Comparison of ENCODE assay signal across 19 cellular contexts in genomic region chr2:165568361-165568760, GRCh38.
"Had no signal": no experiment of that assay in that cellular context is flagged by ENCODE, and none has a peak within 500 bp of the region (broad histone marks: within the 10 kb centered on the region; RNA-seq: fewer than 3 reads in every experiment).

No MANE protein-coding gene starts in this region.

- H3K27me3 Mint-ChIP-seq: activated naive CD8-positive, alpha-beta T cell treated with anti-CD3 and anti-CD28 coated beads, Interleukin-2, amount 10 ng/mL, durations not matched to agents 7 days and 5 days; progenitor cell of endocrine pancreas; type B pancreatic cell had no signal

- H3K9me3 Mint-ChIP-seq: activated CD4-positive, alpha-beta memory T cell treated with anti-CD3 and anti-CD28 coated beads for 36 hours; activated naive CD4-positive, alpha-beta T cell treated with anti-CD3 and anti-CD28 coated beads for 36 hours; activated naive CD8-positive, alpha-beta T cell treated with anti-CD3 and anti-CD28 coated beads, Interleukin-2, amount 10 ng/mL, durations not matched to agents 7 days and 5 days; central memory CD8-positive, alpha-beta T cell; effector memory CD8-positive, alpha-beta T cell; mesothelial cell of epicardium; naive thymus-derived CD8-positive, alpha-beta T cell; type B pancreatic cell had no signal

- H3K4me1 Mint-ChIP-seq: activated naive CD8-positive, alpha-beta T cell treated with anti-CD3 and anti-CD28 coated beads, Interleukin-2, amount 10 ng/mL, durations not matched to agents 7 days and 5 days; central memory CD8-positive, alpha-beta T cell; naive thymus-derived CD8-positive, alpha-beta T cell had no signal

- DNase-seq: activated CD4-positive, alpha-beta memory T cell treated with anti-CD3 and anti-CD28 coated beads for 36 hours; activated CD4-positive, alpha-beta T cell treated with anti-CD3 and anti-CD28 coated beads for 48 hours; activated effector memory CD4-positive, alpha-beta T cell treated with Interleukin-2 at 50 U/mL for 16 hours; activated naive CD4-positive, alpha-beta T cell treated with anti-CD3 and anti-CD28 coated beads for 36 hours; activated naive CD8-positive, alpha-beta T cell treated with anti-CD3 and anti-CD28 coated beads, Interleukin-2, amount 10 ng/mL, durations not matched to agents 7 days and 5 days; activated T-cell treated with anti-CD3 and anti-CD28 coated beads, Interleukin-2, amount 50 U/mL, for 48 hours; amniotic stem cell; dorsolateral prefrontal cortex; effector memory CD8-positive, alpha-beta T cell; left ventricle myocardium inferior; naive thymus-derived CD8-positive, alpha-beta T cell; retina; sigmoid colon; stimulated activated CD4-positive, alpha-beta T cell treated with anti-CD3 and anti-CD28 coated beads, Interleukin-4, amount 100 ng/mL, for 1 hour; stimulated activated naive CD4-positive, alpha-beta T cell treated with Interleukin-2 at 50 U/mL for 16 hours had no signal

- ATAC-seq: effector memory CD8-positive, alpha-beta T cell; naive thymus-derived CD8-positive, alpha-beta T cell had no signal

- H3K27ac Mint-ChIP-seq: activated CD4-positive, alpha-beta memory T cell treated with anti-CD3 and anti-CD28 coated beads for 36 hours; activated naive CD4-positive, alpha-beta T cell treated with anti-CD3 and anti-CD28 coated beads for 36 hours; activated naive CD8-positive, alpha-beta T cell treated with anti-CD3 and anti-CD28 coated beads, Interleukin-2, amount 10 ng/mL, durations not matched to agents 7 days and 5 days; effector memory CD8-positive, alpha-beta T cell; mesothelial cell of epicardium; naive thymus-derived CD8-positive, alpha-beta T cell; progenitor cell of endocrine pancreas; type B pancreatic cell had no signal

- H3K36me3 Mint-ChIP-seq: activated CD4-positive, alpha-beta memory T cell treated with anti-CD3 and anti-CD28 coated beads for 36 hours; activated naive CD8-positive, alpha-beta T cell treated with anti-CD3 and anti-CD28 coated beads, Interleukin-2, amount 10 ng/mL, durations not matched to agents 7 days and 5 days; mesothelial cell of epicardium; naive thymus-derived CD8-positive, alpha-beta T cell; type B pancreatic cell had no signal

- H3K4me3 Mint-ChIP-seq: activated CD4-positive, alpha-beta memory T cell treated with anti-CD3 and anti-CD28 coated beads for 36 hours; activated naive CD4-positive, alpha-beta T cell treated with anti-CD3 and anti-CD28 coated beads for 36 hours; activated naive CD8-positive, alpha-beta T cell treated with anti-CD3 and anti-CD28 coated beads, Interleukin-2, amount 10 ng/mL, durations not matched to agents 7 days and 5 days; central memory CD8-positive, alpha-beta T cell; effector memory CD8-positive, alpha-beta T cell; mesothelial cell of epicardium; naive thymus-derived CD8-positive, alpha-beta T cell; type B pancreatic cell had no signal
